Comparison of ENCODE assay signal across 18 cellular contexts in genomic region chr7:15684036-15684815, GRCh38. TPM values are rescaled to one million over a fixed set of nuclear protein-coding genes. Genes with fewer than 3 reads are reported as not detected.
DNase-seq lines count a peak whose midpoint lies in the region; ATAC-seq and TF ChIP-seq lines count a peak whose summit lies in the region.
"Had no signal": no experiment of that assay in that cellular context is flagged by ENCODE, and none has a peak within 500 bp of the region (broad histone marks: within the 10 kb centered on the region; RNA-seq: fewer than 3 reads in every experiment).

No MANE protein-coding gene starts in this region.

- peaks cover 74% of the 10 kb centered on the region for H3K27me3 Mint-ChIP-seq in nephron progenitor cell (ENCODE audit: low read depth, poor library complexity)
- H3K27me3 Mint-ChIP-seq in immature natural killer cell (ENCODE audit: low read depth in 3 of 3) = peaks cover 5 to 16% (median 8%) of the 10 kb centered on the region in 3 donors
- peaks cover 33% of the 10 kb centered on the region for H3K27me3 Mint-ChIP-seq in activated CD8-positive, alpha-beta T cell treated with anti-CD3 and anti-CD28 coated beads for 36 hours

- no peaks in the 10 kb centered on the region for H3K9me3 Mint-ChIP-seq in nephron progenitor cell
- H3K9me3 Mint-ChIP-seq in immature natural killer cell = peaks cover 6 to 28% (median 17%) of the 10 kb centered on the region in 6 donors
- H3K9me3 Mint-ChIP-seq in activated CD8-positive, alpha-beta T cell treated with anti-CD3 and anti-CD28 coated beads for 36 hours = peaks cover 3% of the 10 kb centered on the region

- no peak for TF ChIP-seq POLR2A in thyroid gland (IDR thresholded peaks at IDR 0.05)

- no peaks in the 10 kb centered on the region for H3K36me3 ChIP-seq in thyroid gland
- H3K36me3 ChIP-seq: brain microvascular endothelial cell had no signal

- no peaks in the 10 kb centered on the region for H3K36me3 Mint-ChIP-seq in nephron progenitor cell (ENCODE audit: low read depth)
- peaks cover 0 to 3% (median 0%) of the 10 kb centered on the region in 3 donors for H3K36me3 Mint-ChIP-seq in immature natural killer cell
- peaks cover 3% of the 10 kb centered on the region for H3K36me3 Mint-ChIP-seq in activated CD8-positive, alpha-beta T cell treated with anti-CD3 and anti-CD28 coated beads for 36 hours (ENCODE audit: low read depth)

- peak overlapping the region; percentile 28 to 90 (median 56) for H3K27ac ChIP-seq in thyroid gland
- H3K27ac ChIP-seq: brain microvascular endothelial cell had no signal

- CTCF ChIA-PET in activated CD8-positive, alpha-beta T cell treated with anti-CD3 and anti-CD28 coated beads for 36 hours (lab: Charles Lee) = no interaction called here

- peak overlapping the region in 1 of 3 donors; percentile 2 for H3K4me3 ChIP-seq in thyroid gland (replicated peaks in 1 of 3)

- TF ChIP-seq CTCF in nephron progenitor cell (IDR thresholded peaks at IDR 0.05) (no peak), thyroid gland (IDR thresholded peaks at IDR 0.05) (no peak)
- TF ChIP-seq CTCF in activated CD8-positive, alpha-beta T cell treated with anti-CD3 and anti-CD28 coated beads for 36 hours (IDR thresholded peaks at IDR 0.05) = no peak

- H3K4me3 Mint-ChIP-seq in nephron progenitor cell (peak overlapping the region; percentile 85), immature natural killer cell (no peak overlapping the region)
- no peak overlapping the region for H3K4me3 Mint-ChIP-seq in activated CD8-positive, alpha-beta T cell treated with anti-CD3 and anti-CD28 coated beads for 36 hours
- H3K4me3 Mint-ChIP-seq: activated CD4-positive, alpha-beta T cell treated with anti-CD3 and anti-CD28 coated beads for 36 hours; naive thymus-derived CD8-positive, alpha-beta T cell had no signal

- no peaks in the 10 kb centered on the region for H3K27me3 ChIP-seq in thyroid gland

- intact Hi-C loops in thyroid gland (cut with DNase I) = no loop called here
- intact Hi-C loops in activated CD8-positive, alpha-beta T cell treated with anti-CD3 and anti-CD28 coated beads for 36 hours (cut with micrococcal nuclease) = no loop called here

- ATAC-seq in HG02571 (IDR thresholded peaks at IDR 0.05; ENCODE audit: unreplicated experiment) = no peak
- ATAC-seq in activated CD8-positive, alpha-beta T cell treated with anti-CD3 and anti-CD28 coated beads for 36 hours = no peak
- ATAC-seq: activated CD4-positive, alpha-beta T cell treated with anti-CD3 and anti-CD28 coated beads for 36 hours; HCT116; naive thymus-derived CD8-positive, alpha-beta T cell had no signal

- H3K9me3 ChIP-seq in thyroid gland = no peaks in the 10 kb centered on the region

- 56 to 64% methylated on average over 10 of the region's 10 CpGs for WGBS in thyroid gland, 2 donors

- DNase-seq in NCI-H748 treated with DMSO at 0.1 percent for 48 hours (lab: John Stamatoyannopoulos, UW) (peak; percentile 70), dermis blood vessel endothelial cell (peak; percentile 62), nephron progenitor cell (no peak), thyroid gland (no peak), NCI-H1417 (lab: John Stamatoyannopoulos, UW) (no peak), immature natural killer cell (no peak)
- no peak for DNase-seq in activated CD8-positive, alpha-beta T cell treated with anti-CD3 and anti-CD28 coated beads for 36 hours
- DNase-seq: activated CD4-positive, alpha-beta T cell treated with anti-CD3 and anti-CD28 coated beads for 36 hours; activated CD8-positive, alpha-beta memory T cell treated with anti-CD3 and anti-CD28 coated beads, Interleukin-2, amount 50 U/mL, for 48 hours; activated naive CD4-positive, alpha-beta T cell treated with anti-CD3 and anti-CD28 coated beads, Interleukin-2, amount 50 U/mL, for 16 hours; brain microvascular endothelial cell; C1 segment of cervical spinal cord; naive thymus-derived CD8-positive, alpha-beta T cell; NCI-H1694 treated with DMSO at 0.1 percent for 48 hours; NCI-H446 treated with DMSO at 0.1 percent for 48 hours had no signal

- POLR2A ChIA-PET in activated CD8-positive, alpha-beta T cell treated with anti-CD3 and anti-CD28 coated beads for 36 hours (lab: Charles Lee) = no interaction called here

- H3K4me1 ChIP-seq in thyroid gland = no peaks in the 10 kb centered on the region

- H3K4me1 Mint-ChIP-seq in nephron progenitor cell = peaks cover 47% of the 10 kb centered on the region
- H3K4me1 Mint-ChIP-seq in immature natural killer cell = no peaks in the 10 kb centered on the region
- H3K4me1 Mint-ChIP-seq in activated CD8-positive, alpha-beta T cell treated with anti-CD3 and anti-CD28 coated beads for 36 hours (ENCODE audit: low read depth) = no peaks in the 10 kb centered on the region
- H3K4me1 Mint-ChIP-seq: activated CD4-positive, alpha-beta T cell treated with anti-CD3 and anti-CD28 coated beads for 36 hours had no signal

- H3K27ac Mint-ChIP-seq in nephron progenitor cell (no peak overlapping the region), immature natural killer cell (no peak overlapping the region)
- no peak overlapping the region for H3K27ac Mint-ChIP-seq in activated CD8-positive, alpha-beta T cell treated with anti-CD3 and anti-CD28 coated beads for 36 hours
- H3K27ac Mint-ChIP-seq: activated CD4-positive, alpha-beta T cell treated with anti-CD3 and anti-CD28 coated beads for 36 hours; naive thymus-derived CD8-positive, alpha-beta T cell had no signal

RNA-seq across cellular contexts. Expression of gene MEOX2, which starts 2.3 kb away (rescaled TPM):
- total RNA-seq in dermis blood vessel endothelial cell (46.5 and 53.9 TPM in 2 replicates), thyroid gland (10 to 100 TPM in 1 of 4 donors, 1 to 10 TPM in 3; 4.5 to 12.2 (median 7.8) TPM)
- polyA plus RNA-seq in immature natural killer cell = not detected
- total RNA-seq in activated CD8-positive, alpha-beta T cell treated with anti-CD3 and anti-CD28 coated beads for 36 hours = not detected
- total RNA-seq: activated CD4-positive, alpha-beta T cell treated with anti-CD3 and anti-CD28 coated beads for 36 hours; HT1080; naive thymus-derived CD8-positive, alpha-beta T cell had no signal
- polyA plus RNA-seq: naive thymus-derived CD8-positive, alpha-beta T cell had no signal

Comparison
In these comparisons a context has a peak if more than half of its experiments do, and no peak if none do; other contexts are left out.
1. DNase-seq: peak in NCI-H748 treated with DMSO at 0.1 percent for 48 hours (single experiment) and dermis blood vessel endothelial cell (single experiment); none in nephron progenitor cell (single experiment), thyroid gland (0 of 2), NCI-H1417 (0 of 3), immature natural killer cell (0 of 3) and activated CD8-positive, alpha-beta T cell treated with anti-CD3 and anti-CD28 coated beads for 36 hours (single experiment).
2. RNA of gene MEOX2, which starts 2.3 kb away (total RNA-seq): 46.5 to 53.9 TPM in dermis blood vessel endothelial cell and 4.5 to 12.2 TPM in thyroid gland; not detected in activated CD8-positive, alpha-beta T cell treated with anti-CD3 and anti-CD28 coated beads for 36 hours; every median in the first group is over 4 times any median in the second.